ENCODE assay signal across 17 cellular contexts in the genomic region with DNA sequence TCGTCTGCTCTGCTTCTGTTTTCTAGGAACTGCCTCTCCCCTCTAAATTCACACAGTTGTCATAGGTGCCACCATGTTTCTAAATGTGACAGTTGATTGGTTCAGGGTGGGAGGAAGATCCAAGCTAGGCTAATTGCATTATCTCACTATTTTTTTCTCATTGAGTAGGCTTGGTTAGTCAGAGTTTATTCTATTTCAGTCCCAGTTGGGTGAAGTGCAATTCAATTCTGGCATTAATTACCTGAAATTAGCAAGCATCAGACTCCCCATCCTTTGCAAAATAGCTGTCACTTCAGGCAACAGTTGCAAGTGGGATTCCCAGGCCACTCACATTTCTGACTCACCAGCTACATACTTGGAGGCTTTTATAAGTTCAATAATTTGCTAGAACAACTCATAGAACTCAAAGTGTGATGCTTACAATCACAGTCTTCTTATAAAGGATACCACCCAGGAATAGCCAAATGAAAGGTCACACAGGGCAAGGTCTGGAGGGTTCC.
"Had no signal": no experiment of that assay in that cellular context is flagged by ENCODE, and none has a peak within 500 bp of the region (broad histone marks: within the 10 kb centered on the region; RNA-seq: fewer than 3 reads in every experiment).

No MANE protein-coding gene starts in this region.

- H3K4me1 ChIP-seq: colonic mucosa, pancreas, stomach had no signal

- H3K4me3 ChIP-seq: colonic mucosa, pancreas, sigmoid colon, skin epidermis, stomach, thoracic aorta had no signal

- DNase-seq: colonic mucosa; dermis blood vessel endothelial cell; endodermal cell; erythroblast; foreskin melanocyte; mesendoderm; naive B cell; occipital lobe; pancreas; retina; sigmoid colon; stimulated activated CD4-positive, alpha-beta T cell treated with anti-CD3 and anti-CD28 coated beads, Interleukin-12 subunit alpha, Interleukin-12 subunit beta, amount 100 ng/mL, for 4 hours; stimulated activated naive CD4-positive, alpha-beta T cell; stomach; substantia nigra had no signal

- H3K36me3 ChIP-seq: colonic mucosa, pancreas, sigmoid colon, stomach, thoracic aorta had no signal

- H3K27me3 ChIP-seq: colonic mucosa, pancreas, sigmoid colon, stomach had no signal

- ATAC-seq: pancreas had no signal

- H3K27ac ChIP-seq: colonic mucosa, pancreas, skin epidermis, stomach had no signal

- H3K9me3 ChIP-seq: colonic mucosa, pancreas, sigmoid colon, stomach, thoracic aorta had no signal
